10 cellular contexts compared by ENCODE assay signal in the genomic region with DNA sequence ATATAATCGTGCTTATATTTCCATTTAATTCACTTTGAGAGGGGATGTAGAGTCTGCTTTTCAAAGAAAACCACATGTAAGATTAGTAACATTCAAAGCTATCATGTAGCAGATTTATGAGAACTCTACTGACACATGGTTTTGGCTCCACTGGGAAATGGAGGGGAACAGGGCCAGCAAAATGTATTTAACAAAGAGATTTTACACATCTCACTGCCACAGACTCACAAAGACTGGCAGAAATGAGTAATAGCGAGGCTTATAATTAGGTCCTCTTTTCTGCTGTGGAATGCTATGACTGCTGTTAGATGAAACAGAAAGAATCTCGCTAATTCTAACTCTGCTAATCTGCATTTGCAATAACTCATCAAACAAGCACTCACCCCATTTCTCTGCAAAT. TPM values are rescaled to one million over a fixed set of nuclear protein-coding genes. Genes with fewer than 3 reads are reported as not detected.
DNase-seq lines count a peak whose midpoint lies in the region; ATAC-seq and TF ChIP-seq lines count a peak whose summit lies in the region.
"Had no signal": no experiment of that assay in that cellular context is flagged by ENCODE, and none has a peak within 500 bp of the region (broad histone marks: within the 10 kb centered on the region; RNA-seq: fewer than 3 reads in every experiment).

No MANE protein-coding gene starts in this region.

- intact Hi-C loops in vagina (cut with DNase I): no loop called here

- H3K4me3 ChIP-seq in coronary artery: peak overlapping the region; percentile 3
- H3K4me3 ChIP-seq in vagina: no peak overlapping the region

- TF ChIP-seq POLR2A in vagina (IDR thresholded peaks at IDR 0.05): no peak

- H3K36me3 ChIP-seq in vagina: no peaks in the 10 kb centered on the region

- H3K4me1 ChIP-seq in vagina: peaks cover 50% of the 10 kb centered on the region

- peak; percentile 19 for DNase-seq in stimulated activated CD4-positive, alpha-beta T cell treated with anti-CD3 and anti-CD28 coated beads, Interleukin-1b, Interleukin-23, amount 100 ng/mL, for 48 hours
- no peak for DNase-seq in stimulated activated CD4-positive, alpha-beta T cell treated with anti-CD3 and anti-CD28 coated beads, Interleukin-4, amount 100 ng/mL, for 1 hour
- no peak for DNase-seq in coronary artery (ENCODE audit: low spot score)
- no peak for DNase-seq in vagina (ENCODE audit: extremely low spot score in 2 of 2)
- no peak for DNase-seq in activated CD4-positive, alpha-beta T cell treated with anti-CD3 and anti-CD28 coated beads for 4 hours
- DNase-seq in T1000 (lab: John Stamatoyannopoulos, UW): no peak
- DNase-seq in SIG-M5 treated with dmso at 0.1 percent for 504 hours (lab: John Stamatoyannopoulos, UW; ENCODE audit: unreplicated experiment): no peak
- DNase-seq: erythroblast had no signal

- H3K9me3 ChIP-seq in vagina: no peaks in the 10 kb centered on the region

- no peaks in the 10 kb centered on the region for H3K27me3 ChIP-seq in vagina

- H3K27ac ChIP-seq in coronary artery (peak overlapping the region in 1 of 2 donors; percentile 8), vagina (peak overlapping the region; percentile 33)
- H3K27ac ChIP-seq: KMS-11 had no signal

- ATAC-seq in HG03342 (IDR thresholded peaks at IDR 0.05; ENCODE audit: unreplicated experiment): peak; percentile 26

- no peak for TF ChIP-seq CTCF in coronary artery (IDR thresholded peaks at IDR 0.05)
- TF ChIP-seq CTCF in vagina (IDR thresholded peaks at IDR 0.05): no peak

RNA-seq across cellular contexts. Expression of gene DAP, which starts 4.5 kb away (rescaled TPM):
- 74.4 TPM for total RNA-seq in vagina
